ENCODE assay signal across 25 cellular contexts in the genomic region with DNA sequence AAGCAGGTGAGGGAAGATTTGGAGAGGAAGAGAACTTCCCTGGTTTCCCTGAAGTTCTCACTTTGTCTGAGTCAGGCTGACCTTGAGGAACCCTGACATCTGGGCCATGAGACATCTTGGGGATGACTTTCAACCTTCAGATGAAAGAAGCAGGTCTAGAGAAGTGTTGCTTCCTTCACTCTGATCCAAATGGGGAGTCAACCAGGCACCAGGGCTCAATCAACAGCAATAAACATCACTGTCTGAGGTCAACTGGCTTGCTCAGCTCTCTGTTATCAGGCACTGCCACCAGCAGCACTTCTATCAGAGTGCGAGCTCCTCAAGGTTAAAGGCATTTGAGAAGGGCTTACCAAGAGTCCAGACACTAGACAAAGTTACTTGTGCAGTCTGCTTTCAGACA. TPM values are rescaled to one million over a fixed set of nuclear protein-coding genes. Genes with fewer than 3 reads are reported as not detected.
"Had no signal": no experiment of that assay in that cellular context is flagged by ENCODE, and none has a peak within 500 bp of the region (broad histone marks: within the 10 kb centered on the region; RNA-seq: fewer than 3 reads in every experiment).

No MANE protein-coding gene starts in this region.

- H3K4me3 Mint-ChIP-seq: activated naive CD8-positive, alpha-beta T cell; activated T-helper 1 cell treated with anti-CD3 and anti-CD28 coated beads, Interleukin-12 subunit alpha, Interleukin-12 subunit beta, Interleukin-2, Interleukin-4 antibody, amounts not matched to agents 30 ng/mL and 10 ng/mL and 1 ng/mL, durations not matched to agents 14 hours and 24 hours and 36 hours; mesothelial cell of epicardium; natural killer cell treated with Interleukin-12 subunit alpha and Interleukin-12 subunit beta and Interleukin-15 and Interleukin-18, amount 100 ng/mL, for 72 hours; T-cell had no signal

- H3K36me3 Mint-ChIP-seq: natural killer cell treated with Interleukin-12 subunit alpha and Interleukin-12 subunit beta and Interleukin-15 and Interleukin-18, amount 100 ng/mL, for 72 hours had no signal

- H3K27me3 ChIP-seq: body of pancreas, esophagus muscularis mucosa, gastroesophageal sphincter, neutrophil, pancreas, tibial artery had no signal

- H3K27ac ChIP-seq: body of pancreas, esophagus muscularis mucosa, gastroesophageal sphincter, lower lobe of right lung, neutrophil, pancreas, tibial artery, VCaP had no signal

- H3K4me3 ChIP-seq: body of pancreas, esophagus muscularis mucosa, gastroesophageal sphincter, lower lobe of right lung, pancreas, tibial artery had no signal

- ATAC-seq: body of pancreas; gastroesophageal sphincter; lower lobe of right lung; natural killer cell treated with Interleukin-12 subunit alpha and Interleukin-12 subunit beta and Interleukin-15 and Interleukin-18, amount 100 ng/mL, for 72 hours; pancreas; T-cell had no signal

- H3K9me3 ChIP-seq: body of pancreas, esophagus muscularis mucosa, gastroesophageal sphincter, lower lobe of right lung, neutrophil, pancreas, SK-N-SH, tibial artery had no signal

- H3K27ac Mint-ChIP-seq: activated T-helper 1 cell treated with anti-CD3 and anti-CD28 coated beads, Interleukin-12 subunit alpha, Interleukin-12 subunit beta, Interleukin-2, Interleukin-4 antibody, amounts not matched to agents 30 ng/mL and 10 ng/mL and 1 ng/mL, durations not matched to agents 14 hours and 24 hours and 36 hours; mesothelial cell of epicardium; natural killer cell treated with Interleukin-12 subunit alpha and Interleukin-12 subunit beta and Interleukin-15 and Interleukin-18, amount 100 ng/mL, for 72 hours; T-cell had no signal

- DNase-seq: activated CD4-positive, alpha-beta T cell treated with anti-CD3 and anti-CD28 coated beads for 1 hour; activated CD4-positive, alpha-beta T cell treated with anti-CD3 and anti-CD28 coated beads, Interleukin-2, amount 50 U/mL, for 48 hours; activated gamma-delta T cell treated with Interleukin-2 at 50 U/mL for 16 hours; activated T-cell treated with anti-CD3 and anti-CD28 coated beads for 4 hours; amygdala; body of pancreas; central memory CD4-positive, alpha-beta T cell; left cardiac atrium; lower lobe of right lung; pancreas; SK-N-SH; stimulated activated CD4-positive, alpha-beta T cell treated with anti-CD3 and anti-CD28 coated beads, Interleukin-12 subunit alpha, Interleukin-12 subunit beta, amount 100 ng/mL, for 4 hours; stimulated activated CD4-positive, alpha-beta T cell treated with anti-CD3 and anti-CD28 coated beads, Interleukin-1b, Interleukin-23, amount 100 ng/mL, for 48 hours; stimulated activated CD8-positive, alpha-beta memory T cell treated with anti-CD3 and anti-CD28 coated beads, Interleukin-4, amount 100 ng/mL, for 48 hours; stimulated activated naive CD4-positive, alpha-beta T cell treated with Interleukin-2 at 50 U/mL for 16 hours; T-cell; tibial artery had no signal

- H3K9me3 Mint-ChIP-seq: activated T-helper 1 cell treated with anti-CD3 and anti-CD28 coated beads, Interleukin-12 subunit alpha, Interleukin-12 subunit beta, Interleukin-2, Interleukin-4 antibody, amounts not matched to agents 30 ng/mL and 10 ng/mL and 1 ng/mL, durations not matched to agents 14 hours and 24 hours and 36 hours; mesothelial cell of epicardium; natural killer cell treated with Interleukin-12 subunit alpha and Interleukin-12 subunit beta and Interleukin-15 and Interleukin-18, amount 100 ng/mL, for 72 hours; T-cell had no signal

- H3K27me3 Mint-ChIP-seq: activated naive CD8-positive, alpha-beta T cell; natural killer cell treated with Interleukin-12 subunit alpha and Interleukin-12 subunit beta and Interleukin-15 and Interleukin-18, amount 100 ng/mL, for 72 hours; T-cell had no signal

RNA-seq across cellular contexts. Expression of a gene that starts 23.8 kb away (rescaled TPM):
- total RNA-seq: activated T-helper 1 cell treated with anti-CD3 and anti-CD28 coated beads, Interleukin-12 subunit alpha, Interleukin-12 subunit beta, Interleukin-2, Interleukin-4 antibody, amounts not matched to agents 30 ng/mL and 10 ng/mL and 1 ng/mL, durations not matched to agents 14 hours and 24 hours and 36 hours; body of pancreas; lower lobe of right lung; natural killer cell treated with Interleukin-12 subunit alpha and Interleukin-12 subunit beta and Interleukin-15 and Interleukin-18, amount 100 ng/mL, for 72 hours; pancreas had no signal
